ENCODE assay signal across 14 cellular contexts in the genomic region with DNA sequence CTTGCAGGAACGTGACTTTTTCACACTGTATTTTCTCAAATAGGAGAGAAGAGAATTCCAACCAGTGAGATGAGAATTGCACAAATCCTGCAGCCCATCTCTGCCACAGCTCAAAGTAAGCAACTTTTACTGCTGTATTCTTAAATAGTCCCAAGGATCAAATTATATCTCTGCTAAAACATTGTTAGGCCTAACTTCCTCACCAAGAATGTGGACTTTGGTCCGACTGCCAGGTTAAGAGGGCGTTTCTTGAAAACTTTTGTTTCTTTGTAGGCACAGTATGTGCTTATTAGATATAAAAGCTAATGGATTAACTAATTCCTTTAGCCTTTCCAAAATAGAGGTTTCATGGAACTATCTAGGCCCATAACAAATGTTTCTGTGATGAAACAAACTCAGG.
"Had no signal": no experiment of that assay in that cellular context is flagged by ENCODE, and none has a peak within 500 bp of the region (broad histone marks: within the 10 kb centered on the region; RNA-seq: fewer than 3 reads in every experiment).

No MANE protein-coding gene starts in this region.

- H3K9me3 ChIP-seq: psoas muscle, suprapubic skin, tibial nerve had no signal

- ATAC-seq: foreskin keratinocyte, natural killer cell, sciatic nerve had no signal

- H3K4me1 ChIP-seq: foreskin keratinocyte had no signal

- H3K4me3 ChIP-seq: cardiac muscle cell, psoas muscle, suprapubic skin, tibial nerve had no signal

- H3K27ac Mint-ChIP-seq: natural killer cell had no signal

- H3K9me3 Mint-ChIP-seq: natural killer cell had no signal

- H3K27me3 ChIP-seq: cardiac muscle cell, foreskin keratinocyte, suprapubic skin, tibial nerve had no signal

- H3K36me3 Mint-ChIP-seq: natural killer cell had no signal

- H3K4me1 Mint-ChIP-seq: natural killer cell had no signal

- H3K36me3 ChIP-seq: cardiac muscle cell, suprapubic skin, tibial nerve had no signal

- H3K27ac ChIP-seq: foreskin keratinocyte, tibial nerve had no signal

- DNase-seq: dermis blood vessel endothelial cell; erythroblast; foreskin keratinocyte; kidney; left cardiac atrium; natural killer cell; occipital lobe; psoas muscle; stimulated activated CD4-positive, alpha-beta T cell treated with anti-CD3 and anti-CD28 coated beads, Interleukin-12 subunit alpha, Interleukin-12 subunit beta, amount 100 ng/mL, for 4 hours; stimulated activated naive CD4-positive, alpha-beta T cell had no signal

- H3K4me3 Mint-ChIP-seq: natural killer cell had no signal
